8 cellular contexts compared by ENCODE assay signal in genomic region chr4:84578540-84579409, GRCh38. TPM values are rescaled to one million over a fixed set of nuclear protein-coding genes. Genes with fewer than 3 reads are reported as not detected.
DNase-seq lines count a peak whose midpoint lies in the region; ATAC-seq and TF ChIP-seq lines count a peak whose summit lies in the region.

No MANE protein-coding gene starts in this region.

- H3K4me3 Mint-ChIP-seq in Caco-2 (ENCODE audit: unreplicated experiment) (no peak overlapping the region), HFFc6 (no peak overlapping the region)

- H3K27ac Mint-ChIP-seq in Caco-2 (ENCODE audit: unreplicated experiment): no peak overlapping the region
- no peak overlapping the region for H3K27ac Mint-ChIP-seq in HFFc6

- H3K9me3 Mint-ChIP-seq in Caco-2 (ENCODE audit: unreplicated experiment): no peaks in the 10 kb centered on the region
- H3K9me3 Mint-ChIP-seq in HFFc6: no peaks in the 10 kb centered on the region

- TF ChIP-seq POLR2A in gastroesophageal sphincter (IDR thresholded peaks at IDR 0.05): no peak

- BruUV-seq in Caco-2 (replicated peaks; lab: Mats Ljungman, UMichigan): no TSS peak

- DNase-seq in Caco-2 (peak; percentile 33 to 38), HFFc6 (peak; percentile 29), upper lobe of right lung (no peak), NCI-H146 (lab: John Stamatoyannopoulos, UW) (no peak)

- WGBS in gastroesophageal sphincter (ENCODE audit: low coverage in 1 of 2), 2 donors: 52 to 71% methylated on average over 4 of the region's 4 CpGs

- H3K36me3 ChIP-seq in Caco-2 (ENCODE audit: control insufficient read depth, insufficient read depth, low read length) (no peaks in the 10 kb centered on the region), gastroesophageal sphincter (no peaks in the 10 kb centered on the region), upper lobe of right lung (no peaks in the 10 kb centered on the region)

- peaks cover 14% of the 10 kb centered on the region for H3K4me1 ChIP-seq in Caco-2
- peaks cover 0 to 14% (median 0%) of the 10 kb centered on the region in 3 donors for H3K4me1 ChIP-seq in gastroesophageal sphincter
- peaks cover 4% of the 10 kb centered on the region for H3K4me1 ChIP-seq in upper lobe of right lung

- intact Hi-C loops in Caco-2 (cut with micrococcal nuclease; ENCODE audit: unreplicated experiment): loop anchor here (1.0 kb wide), 3 partner anchors 74 to 393 kb away; no protein-coding TSS in a partner anchor
- intact Hi-C loops in upper lobe of right lung (cut with DNase I): no loop called here

- H3K27me3 Mint-ChIP-seq in Caco-2 (ENCODE audit: insufficient read depth, unreplicated experiment): no peaks in the 10 kb centered on the region
- H3K27me3 Mint-ChIP-seq in HFFc6 (ENCODE audit: insufficient read depth): peaks cover 8% of the 10 kb centered on the region

- no peak overlapping the region for H3K27ac ChIP-seq in gastroesophageal sphincter
- no peak overlapping the region for H3K27ac ChIP-seq in upper lobe of right lung

- H3K4me1 Mint-ChIP-seq in Caco-2 (ENCODE audit: low read depth, unreplicated experiment): peaks cover 8% of the 10 kb centered on the region
- peaks cover 25% of the 10 kb centered on the region for H3K4me1 Mint-ChIP-seq in HFFc6 (ENCODE audit: low read depth)

- peak; percentile 63 to 69 for TF ChIP-seq CTCF in Caco-2 (IDR thresholded peaks at IDR 0.05; ENCODE audit: insufficient read depth in 1 of 2, low read depth in 1 of 2, low read length in 1 of 2, severe bottlenecking in 1 of 2, unreplicated experiment in 1 of 2)
- TF ChIP-seq CTCF in HFFc6 (IDR thresholded peaks at IDR 0.05): peak; percentile 79
- peak; percentile 36 to 62 (median 38) for TF ChIP-seq CTCF in gastroesophageal sphincter (IDR thresholded peaks at IDR 0.05)
- TF ChIP-seq CTCF in upper lobe of right lung (IDR thresholded peaks at IDR 0.05): peak; percentile 51

- H3K4me3 ChIP-seq in Caco-2 (ENCODE audit: low read depth, low read length) (no peak overlapping the region), gastroesophageal sphincter (no peak overlapping the region), upper lobe of right lung (no peak overlapping the region)

- CTCF ChIA-PET in Caco-2 (lab: Charles Lee): interaction anchor here (0.6 to 1.2 kb wide), 8 partner anchors 15 to 393 kb away, joined by 3 to 8 read pairs (median 4); partner anchors contain the start of gene WDFY3

- TF ChIP-seq EP300 in gastroesophageal sphincter (IDR thresholded peaks at IDR 0.05): no peak

- POLR2A ChIA-PET in Caco-2 (lab: Charles Lee): no interaction called here

- H3K27me3 ChIP-seq in Caco-2 (replicated peaks; ENCODE audit: control insufficient read depth, insufficient read depth, low read length): no peaks in the 10 kb centered on the region
- no peaks in the 10 kb centered on the region for H3K27me3 ChIP-seq in gastroesophageal sphincter
- no peaks in the 10 kb centered on the region for H3K27me3 ChIP-seq in upper lobe of right lung

- H3K9me3 ChIP-seq in Caco-2 (no peaks in the 10 kb centered on the region), gastroesophageal sphincter (no peaks in the 10 kb centered on the region), upper lobe of right lung (no peaks in the 10 kb centered on the region)

- peaks cover 7% of the 10 kb centered on the region for H3K36me3 Mint-ChIP-seq in Caco-2 (ENCODE audit: insufficient read depth, unreplicated experiment)
- no peaks in the 10 kb centered on the region for H3K36me3 Mint-ChIP-seq in HFFc6 (ENCODE audit: low read depth)

- peak; percentile 18; the same call in 1 of the 3 replicates for ATAC-seq in SK-N-SH treated with all-trans-retinoic acid at 6 μM for 48 hours
- no peak for ATAC-seq in gastroesophageal sphincter
- ATAC-seq in upper lobe of right lung: no peak
- ATAC-seq in HG03025 (IDR thresholded peaks at IDR 0.05; ENCODE audit: low FRiP score, unreplicated experiment): no peak
- ATAC-seq in HG02970 (IDR thresholded peaks at IDR 0.05; ENCODE audit: low FRiP score, unreplicated experiment): no peak

TF ChIP-seq in SK-N-SH treated with all-trans-retinoic acid at 6 μM for 48 hours, 23 proteins besides CTCF, POLR2A, EP300 and RAD21:
- no peak for TF ChIP-seq ARNTL (CRISPR knock-in tag; IDR thresholded peaks at IDR 0.05; ENCODE audit: borderline replicate concordance, low read depth)
- TF ChIP-seq ISL1 (CRISPR knock-in tag; IDR thresholded peaks at IDR 0.05): no peak
- TF ChIP-seq CSRNP3 (CRISPR knock-in tag; IDR thresholded peaks at IDR 0.05): no peak
- TF ChIP-seq ZFP3 (CRISPR knock-in tag; IDR thresholded peaks at IDR 0.05): no peak
- no peak for TF ChIP-seq OSR1 (CRISPR knock-in tag; IDR thresholded peaks at IDR 0.05)
- no peak for TF ChIP-seq CSDC2 (CRISPR knock-in tag; IDR thresholded peaks at IDR 0.05)
- TF ChIP-seq ZFP30 (CRISPR knock-in tag; IDR thresholded peaks at IDR 0.05): no peak
- no peak for TF ChIP-seq ZC3H10 (CRISPR knock-in tag; IDR thresholded peaks at IDR 0.05)
- no peak for TF ChIP-seq ZNF70 (CRISPR knock-in tag; IDR thresholded peaks at IDR 0.05)
- no peak for TF ChIP-seq ESRRG (CRISPR knock-in tag; IDR thresholded peaks at IDR 0.05)
- no peak for TF ChIP-seq ZNF8 (CRISPR knock-in tag; IDR thresholded peaks at IDR 0.05)
- TF ChIP-seq POU6F1 (CRISPR knock-in tag; IDR thresholded peaks at IDR 0.05; ENCODE audit: borderline replicate concordance, low read depth): no peak
- TF ChIP-seq CREB5 (CRISPR knock-in tag; IDR thresholded peaks at IDR 0.05; ENCODE audit: low read depth): no peak
- TF ChIP-seq RARB (CRISPR knock-in tag; IDR thresholded peaks at IDR 0.05): no peak
- TF ChIP-seq TCF4 (CRISPR knock-in tag; IDR thresholded peaks at IDR 0.05; ENCODE audit: borderline replicate concordance): no peak
- TF ChIP-seq ZNF565 (CRISPR knock-in tag; conservative IDR thresholded peaks at IDR 0.05; ENCODE audit: low read depth): no peak
- no peak for TF ChIP-seq PPARA (CRISPR knock-in tag; IDR thresholded peaks at IDR 0.05; ENCODE audit: borderline replicate concordance)
- TF ChIP-seq GLIS3 (CRISPR knock-in tag; IDR thresholded peaks at IDR 0.05): no peak
- no peak for TF ChIP-seq TOX (CRISPR knock-in tag; IDR thresholded peaks at IDR 0.05; ENCODE audit: borderline replicate concordance)

RNA-seq across cellular contexts. Expression of gene CDS1, which starts 4.2 kb away (rescaled TPM):
- 17.7 and 18.1 TPM in 2 replicates for total RNA-seq in Caco-2 (2022)
- under 1 TPM; 0.06 to 0.23 (median 0.08) TPM for total RNA-seq in HFFc6 (2021; fragmentation: NEBNext Ultra II Directional; extraction: Animal tissue kit (Norgen Biotek cat#: 25700))
- total RNA-seq in gastroesophageal sphincter: 1 to 10 TPM in 3 of 4 donors, under 1 TPM in 1; 0.81 to 3.3 (median 2.5) TPM
- 25.1 TPM for total RNA-seq in upper lobe of right lung

Comparison
In these comparisons a context has a peak if more than half of its experiments do, and no peak if none do; other contexts are left out.
1. DNase-seq: peak in Caco-2 (2 of 2) and HFFc6 (single experiment); none in upper lobe of right lung (single experiment) and NCI-H146 (single experiment).
2. Peak in every context shown above with its lines, with median percentiles within 50 percentile points of each other: CTCF ChIP-seq.